In the genomic region with DNA sequence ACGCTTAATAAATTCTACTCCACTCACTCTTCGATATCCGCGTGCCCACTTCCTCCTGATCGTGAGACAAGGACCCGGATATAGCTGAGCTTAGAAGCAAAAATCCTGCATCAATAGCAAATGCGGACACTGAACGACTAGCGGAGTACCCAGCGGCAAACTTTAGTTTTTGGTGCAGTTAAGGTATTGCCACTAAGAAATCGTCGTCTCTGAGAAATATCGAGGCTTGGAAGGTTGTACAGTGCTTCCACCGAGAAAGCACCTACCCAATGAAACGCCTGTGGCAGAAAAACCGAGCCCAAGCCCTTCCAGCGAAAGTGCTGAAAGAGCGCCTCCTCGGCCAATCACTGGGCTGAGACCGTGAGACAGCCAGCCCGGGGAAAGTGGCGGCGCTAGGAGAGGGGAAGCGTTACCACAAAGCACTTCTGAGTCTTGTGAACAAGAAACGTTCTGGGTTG, we compare ENCODE assay signal across 8 cellular contexts. TPM values are rescaled to one million over a fixed set of nuclear protein-coding genes. Genes with fewer than 3 reads are reported as not detected.
DNase-seq lines count a peak whose midpoint lies in the region; ATAC-seq, FAIRE-seq and TF ChIP-seq lines count a peak whose summit lies in the region.

No MANE protein-coding gene starts in this region.

- intact Hi-C loops in Calu3 (cut with micrococcal nuclease; ENCODE audit: unreplicated experiment) = no loop called here
- intact Hi-C loops in endothelial cell of umbilical vein (cut with micrococcal nuclease) = loop anchor here (1.0 kb wide), 5 partner anchors 9 to 96 kb away; no protein-coding TSS in a partner anchor

- H3K4me3 ChIP-seq in endothelial cell of umbilical vein (replicated peaks in 1 of 3; ENCODE audit: insufficient read depth in 1 of 3, low read depth in 1 of 3, low read length in 3 of 3) = peak overlapping the region; percentile 45 to 77 (median 47)

- H3K4me1 ChIP-seq in endothelial cell of umbilical vein (ENCODE audit: control insufficient read depth, extremely low read depth, insufficient read depth, low read length) = peaks cover 26% of the 10 kb centered on the region

- no peaks in the 10 kb centered on the region for H3K36me3 ChIP-seq in endothelial cell of umbilical vein (ENCODE audit: control insufficient read depth in 2 of 2, extremely low read depth in 1 of 2, insufficient read depth in 2 of 2, low read length in 2 of 2)

- CTCF ChIA-PET in Calu3 (lab: Charles Lee) = interaction anchor here (0.8 to 3.1 kb wide), 5 partner anchors 9 to 96 kb away, joined by 3 to 13 read pairs (median 3); no protein-coding TSS in a partner anchor
- CTCF ChIA-PET in endothelial cell of umbilical vein (lab: Charles Lee) = interaction anchor here (1.0 to 3.4 kb wide), 11 partner anchors 9 to 113 kb away, joined by 3 to 62 read pairs (median 12); partner anchors contain the start of gene ZNF131

- peak; percentile 52 for ATAC-seq in GM21390 (IDR thresholded peaks at IDR 0.05; ENCODE audit: unreplicated experiment)
- peak; percentile 84 for ATAC-seq in stimulated activated naive CD8-positive, alpha-beta T cell treated with anti-CD3 and anti-CD28 coated beads, Interleukin-15, amount 100 ng/mL, for 72 hours

- peaks cover 36% of the 10 kb centered on the region for H3K36me3 Mint-ChIP-seq in Calu3 (ENCODE audit: insufficient read depth, unreplicated experiment)

- FAIRE-seq in HTR-8/SVneo (lab: Jason Lieb, UNC) (no peak), endothelial cell of umbilical vein (lab: Jason Lieb, UNC) (no peak)

- no peaks in the 10 kb centered on the region for H3K79me2 ChIP-seq in endothelial cell of umbilical vein (ENCODE audit: control insufficient read depth, insufficient read depth, low read length)

- no peaks in the 10 kb centered on the region for H3K9me1 ChIP-seq in endothelial cell of umbilical vein (replicated peaks; ENCODE audit: control insufficient read depth, extremely low read depth, insufficient read depth, low read length)

- H3K4me1 Mint-ChIP-seq in Calu3 (ENCODE audit: low read depth, unreplicated experiment) = peaks cover 21% of the 10 kb centered on the region
- peaks cover 28% of the 10 kb centered on the region for H3K4me1 Mint-ChIP-seq in stimulated activated naive CD8-positive, alpha-beta T cell treated with anti-CD3 and anti-CD28 coated beads, Interleukin-15, amount 100 ng/mL, for 72 hours

- peak; percentile 34 for DNase-seq in Calu3
- peak; percentile 72 for DNase-seq in HTR-8/SVneo (ENCODE audit: insufficient read length, low spot score)
- DNase-seq in NOMO-1 treated with dmso at 0.1 percent for 144 hours (lab: John Stamatoyannopoulos, UW; ENCODE audit: unreplicated experiment) = peak; percentile 92
- peak; percentile 45 to 66 (median 60) for DNase-seq in activated CD8-positive, alpha-beta memory T cell treated with anti-CD3 and anti-CD28 coated beads for 48 hours (ENCODE audit: low read depth in 2 of 3, low spot score in 2 of 3)
- DNase-seq in endothelial cell of umbilical vein (ENCODE audit: low read depth, low spot score) = peak; percentile 88
- peak; percentile 92 for DNase-seq in myocyte (ENCODE audit: low read depth)
- peak; percentile 86 to 90 for DNase-seq in stimulated activated naive CD8-positive, alpha-beta T cell treated with anti-CD3 and anti-CD28 coated beads, Interleukin-15, amount 100 ng/mL, for 72 hours

- no peaks in the 10 kb centered on the region for H3K27me3 ChIP-seq in endothelial cell of umbilical vein (ENCODE audit: control insufficient read depth in 2 of 2, insufficient read depth in 2 of 2, low read length in 2 of 2)

- H3K27me3 Mint-ChIP-seq in Calu3 (ENCODE audit: unreplicated experiment) = no peaks in the 10 kb centered on the region
- no peaks in the 10 kb centered on the region for H3K27me3 Mint-ChIP-seq in stimulated activated naive CD8-positive, alpha-beta T cell treated with anti-CD3 and anti-CD28 coated beads, Interleukin-15, amount 100 ng/mL, for 72 hours

- no peaks in the 10 kb centered on the region for H3K9me3 Mint-ChIP-seq in Calu3 (ENCODE audit: low read depth, unreplicated experiment)
- H3K9me3 Mint-ChIP-seq in stimulated activated naive CD8-positive, alpha-beta T cell treated with anti-CD3 and anti-CD28 coated beads, Interleukin-15, amount 100 ng/mL, for 72 hours = no peaks in the 10 kb centered on the region

- no peak for TF ChIP-seq CTCF in Calu3 (IDR thresholded peaks at IDR 0.05; ENCODE audit: unreplicated experiment)
- peak in 1 of 2 donors; percentile 29 for TF ChIP-seq CTCF in endothelial cell of umbilical vein (IDR thresholded peaks at IDR 0.05; ENCODE audit: extremely low read depth in 1 of 2, insufficient read depth in 1 of 2, low read depth in 1 of 2, low read length in 2 of 2)

- H3K4me2 ChIP-seq in endothelial cell of umbilical vein (ENCODE audit: insufficient read depth, low read length) = peak overlapping the region; percentile 94

- no TSS peak for BruUV-seq in Calu3 (replicated peaks; lab: Mats Ljungman, UMichigan)
- TSS peak; percentile 88 for BruUV-seq in endothelial cell of umbilical vein (replicated peaks; lab: Mats Ljungman, UMichigan)

- peak overlapping the region; percentile 37 for H3K27ac Mint-ChIP-seq in Calu3 (ENCODE audit: unreplicated experiment)
- peak overlapping the region; percentile 93 to 94 for H3K27ac Mint-ChIP-seq in stimulated activated naive CD8-positive, alpha-beta T cell treated with anti-CD3 and anti-CD28 coated beads, Interleukin-15, amount 100 ng/mL, for 72 hours

- H3K9me3 ChIP-seq in endothelial cell of umbilical vein (replicated peaks; ENCODE audit: control insufficient read depth, insufficient read depth, low read length) = no peaks in the 10 kb centered on the region

- peak overlapping the region; percentile 73 for H3K4me3 Mint-ChIP-seq in Calu3 (ENCODE audit: low read depth, unreplicated experiment)
- peak overlapping the region; percentile 90 to 95 for H3K4me3 Mint-ChIP-seq in stimulated activated naive CD8-positive, alpha-beta T cell treated with anti-CD3 and anti-CD28 coated beads, Interleukin-15, amount 100 ng/mL, for 72 hours

- peak overlapping the region; percentile 72 for H2AFZ ChIP-seq in endothelial cell of umbilical vein (ENCODE audit: low read depth, low read length)

- H3K27ac ChIP-seq in endothelial cell of umbilical vein (ENCODE audit: insufficient read depth, low read depth, low read length) = peak overlapping the region; percentile 90

- POLR2A ChIA-PET in endothelial cell of umbilical vein (lab: Charles Lee) = interaction anchor here (0.6 to 2.4 kb wide), 8 partner anchors 9 to 57 kb away, joined by 3 to 9 read pairs (median 6); no protein-coding TSS in a partner anchor

- peak; percentile 83 for TF ChIP-seq POLR2A in endothelial cell of umbilical vein (IDR thresholded peaks at IDR 0.05; ENCODE audit: low read depth, low read length)

- H3K9ac ChIP-seq in endothelial cell of umbilical vein (replicated peaks; ENCODE audit: extremely low read depth, insufficient read depth, low read length) = peak overlapping the region; percentile 89

- no peaks in the 10 kb centered on the region for H4K20me1 ChIP-seq in endothelial cell of umbilical vein (replicated peaks; ENCODE audit: control insufficient read depth, extremely low read depth, insufficient read depth, low read length)

- dilution Hi-C loops in endothelial cell of umbilical vein (cut with MboI; ENCODE audit: extremely low pct_ligation_motif_present, low sequenced_read_pairs) = no loop called here

TF ChIP-seq in endothelial cell of umbilical vein, 7 proteins besides CTCF, POLR2A, EP300 and RAD21:
- TF ChIP-seq MYC (IDR thresholded peaks at IDR 0.05; ENCODE audit: low read depth, low read length) (no peak), MAX (IDR thresholded peaks at IDR 0.05; ENCODE audit: insufficient read depth, insufficient read length) (no peak), POLR2AphosphoS5 (IDR thresholded peaks at IDR 0.05; ENCODE audit: insufficient read depth, low read depth, low read length) (no peak), FOS (IDR thresholded peaks at IDR 0.05; ENCODE audit: borderline replicate concordance, insufficient read depth, low read length) (no peak), EZH2 (IDR thresholded peaks at IDR 0.05; ENCODE audit: borderline replicate concordance, low read depth, low read length, severe bottlenecking) (no peak), GATA2 (IDR thresholded peaks at IDR 0.05; ENCODE audit: insufficient read depth, insufficient read length, low read depth, low read length) (peak; percentile 6), JUN (IDR thresholded peaks at IDR 0.05; ENCODE audit: borderline replicate concordance, insufficient read depth, insufficient read length, low read depth) (no peak)
TF ChIP-seq in endothelial cell of umbilical vein: peak in this region for 1.

RNA-seq across cellular contexts. Expression of gene ANXA2R, which starts 32.2 kb away (rescaled TPM):
- total RNA-seq in Calu3 (2022) = 8.0 and 9.4 TPM in 2 replicates
- 6.6 and 8.1 TPM in 2 replicates for total RNA-seq in endothelial cell of umbilical vein
- 10.4 and 11.1 TPM in 2 replicates for polyA plus RNA-seq in endothelial cell of umbilical vein
- polyA plus RNA-seq in endothelial cell of umbilical vein (2011; cell fraction: cytosol; rRNA removed) = 8.6 and 9.1 TPM in 2 replicates
- 6.8 and 7.3 TPM in 2 replicates for polyA plus RNA-seq in endothelial cell of umbilical vein (2011; cell fraction: nucleus; rRNA removed)
- 3.9 and 4.3 TPM in 2 replicates for polyA plus RNA-seq in endothelial cell of umbilical vein (2012)
- polyA minus RNA-seq in endothelial cell of umbilical vein = 7.2 and 7.3 TPM in 2 replicates
- polyA minus RNA-seq in endothelial cell of umbilical vein (2011; cell fraction: cytosol; rRNA and poly(A)+ RNA removed) = 1.2 TPM
- polyA minus RNA-seq in endothelial cell of umbilical vein (2011; cell fraction: nucleus; rRNA and poly(A)+ RNA removed) = 12.9 and 14.0 TPM in 2 replicates
- 0.86 and 0.88 TPM in 2 replicates for total RNA-seq in myocyte
- 1.0 TPM for polyA plus RNA-seq in myocyte (2012)

Comparison
In these comparisons a context has a peak if more than half of its experiments do, and no peak if none do; other contexts are left out.
1. Peak in every context shown above with its lines: DNase-seq, ATAC-seq, H3K4me3 ChIP-seq and H3K27ac ChIP-seq.
2. DNase-seq: peak in every context shown above with its lines; median percentile 92 in NOMO-1 treated with dmso at 0.1 percent for 144 hours; 92 in myocyte; 88 in endothelial cell of umbilical vein; 88 in stimulated activated naive CD8-positive, alpha-beta T cell treated with anti-CD3 and anti-CD28 coated beads, Interleukin-15, amount 100 ng/mL, for 72 hours; 72 in HTR-8/SVneo; 60 in activated CD8-positive, alpha-beta memory T cell treated with anti-CD3 and anti-CD28 coated beads for 48 hours; 34 in Calu3.